In genomic region chr9:42759320-42759719, GRCh38 we compare ENCODE assay signal across 7 cellular contexts.
DNase-seq lines count a peak whose midpoint lies in the region; ATAC-seq and TF ChIP-seq lines count a peak whose summit lies in the region.
"Not testable (repeated sequence)": the region's sequence is repeated elsewhere in the genome, so short reads cannot be mapped to it uniquely, and the experiment has no call there.

No MANE protein-coding gene starts in this region.

- not testable (repeated sequence) for H3K79me2 ChIP-seq in HCT116 (ENCODE audit: insufficient read depth, low read length); OCI-LY3 (ENCODE audit: low read length)

- peak; percentile 9 for DNase-seq in Calu3
- peak; percentile 10 for DNase-seq in HCT116 (ENCODE audit: low read depth, low spot score)
- DNase-seq in NAMALWA (ENCODE audit: low spot score): peak; percentile 2
- DNase-seq in WTC11 (ENCODE audit: low spot score): peak; percentile 74
- peak; percentile 75 for DNase-seq in endodermal cell
- DNase-seq in memory B cell (ENCODE audit: low spot score in 2 of 2): not testable (repeated sequence)

- not testable (repeated sequence) for H3K27ac ChIP-seq in HCT116 (ENCODE audit: low read depth, low read length); OCI-LY3 (ENCODE audit: low read length); endodermal cell (ENCODE audit: low read depth, low read length)

- not testable (repeated sequence) for H3K27me3 Mint-ChIP-seq in Calu3 (ENCODE audit: unreplicated experiment); endodermal cell (ENCODE audit: insufficient read depth); memory B cell
- H3K27me3 Mint-ChIP-seq in WTC11 (ENCODE audit: low read depth): peaks cover 51% of the 10 kb centered on the region

- H4K20me1 ChIP-seq in HCT116 (ENCODE audit: insufficient read depth); OCI-LY3 (ENCODE audit: insufficient read depth, low read length): not testable (repeated sequence)

- POLR2A ChIA-PET in HCT116 (lab: Charles Lee); WTC11 (lab: Charles Lee): not testable (repeated sequence)

- not testable (repeated sequence) for H2AFZ ChIP-seq in HCT116 (ENCODE audit: low read depth, low read length, poor library complexity, severe bottlenecking); OCI-LY3 (ENCODE audit: low read depth, low read length)

- H3K4me2 ChIP-seq in HCT116 (ENCODE audit: low read length); OCI-LY3 (ENCODE audit: low read length): not testable (repeated sequence)

- not testable (repeated sequence) for H3K9me2 ChIP-seq in HCT116 (ENCODE audit: insufficient read depth)

- not testable (repeated sequence) for H3K4me1 Mint-ChIP-seq in Calu3 (ENCODE audit: low read depth, unreplicated experiment); WTC11; endodermal cell; memory B cell

- H3K4me3 ChIP-seq in HCT116 (replicated peaks in 1 of 2; ENCODE audit: low read depth in 1 of 2, low read length in 2 of 2); OCI-LY3 (ENCODE audit: low read length); endodermal cell (ENCODE audit: low read length): not testable (repeated sequence)

- not testable (repeated sequence) for TF ChIP-seq POLR2A in HCT116 (IDR thresholded peaks at IDR 0.05; ENCODE audit: borderline replicate concordance, extremely low read depth, insufficient read depth, insufficient read length)

- intact Hi-C loops in Calu3 (cut with micrococcal nuclease; ENCODE audit: unreplicated experiment); HCT116 (cut with micrococcal nuclease): not testable (repeated sequence)

- TF ChIP-seq RAD21 in HCT116 (IDR thresholded peaks at IDR 0.05; ENCODE audit: low read depth): peak; percentile 31

- ATAC-seq in HCT116 (peak; percentile 84), WTC11 (peak; percentile 91), memory B cell (ENCODE audit: low read depth) (peak; percentile 66)

- not testable (repeated sequence) for H3K9me3 Mint-ChIP-seq in Calu3 (ENCODE audit: low read depth, unreplicated experiment); memory B cell
- peaks cover 14% of the 10 kb centered on the region for H3K9me3 Mint-ChIP-seq in WTC11
- peaks cover 11% of the 10 kb centered on the region for H3K9me3 Mint-ChIP-seq in endodermal cell

- not testable (repeated sequence) for H3K4me3 Mint-ChIP-seq in Calu3 (ENCODE audit: low read depth, unreplicated experiment); WTC11; endodermal cell; memory B cell

- BruUV-seq in Calu3 (replicated peaks; lab: Mats Ljungman, UMichigan); HCT116 (replicated peaks; lab: Mats Ljungman, UMichigan): not testable (repeated sequence)

- not testable (repeated sequence) for H3K27me3 ChIP-seq in HCT116 (ENCODE audit: insufficient read depth, low read length); OCI-LY3 (ENCODE audit: low read depth, low read length); endodermal cell (ENCODE audit: control insufficient read depth, insufficient read depth, low read length, poor library complexity, severe bottlenecking)

- not testable (repeated sequence) for H3K27ac Mint-ChIP-seq in Calu3 (ENCODE audit: unreplicated experiment); WTC11; endodermal cell; memory B cell

- WGBS in endodermal cell (ENCODE audit: insufficient coverage in 1 of 2, insufficient read length in 1 of 2), 2 experiments: 57% methylated on average over 5 of the region's 5 CpGs; no CpG with 5 or more reads in 1 of the 2 experiments

- H3K9ac ChIP-seq in HCT116 (ENCODE audit: low read length); OCI-LY3 (ENCODE audit: low read length); endodermal cell (ENCODE audit: extremely low read depth, low read length, poor library complexity, severe bottlenecking): not testable (repeated sequence)

- H3K36me3 Mint-ChIP-seq in Calu3 (ENCODE audit: insufficient read depth, unreplicated experiment); endodermal cell (ENCODE audit: low read depth); memory B cell: not testable (repeated sequence)
- H3K36me3 Mint-ChIP-seq in WTC11: peaks cover 12% of the 10 kb centered on the region

- CTCF ChIA-PET in Calu3 (lab: Charles Lee); HCT116 (lab: Charles Lee): not testable (repeated sequence)
- CTCF ChIA-PET in WTC11 (lab: Charles Lee): interaction anchor here (0.5 to 1.2 kb wide), 2 partner anchors 93 to 279 kb away, joined by 3 to 4 read pairs; no protein-coding TSS in a partner anchor

- TF ChIP-seq CTCF in Calu3 (IDR thresholded peaks at IDR 0.05; ENCODE audit: unreplicated experiment); WTC11 (IDR thresholded peaks at IDR 0.05): not testable (repeated sequence)
- TF ChIP-seq CTCF in HCT116 (IDR thresholded peaks at IDR 0.05 in 2 of 3, conservative IDR thresholded peaks at IDR 0.05 in 1 of 3; ENCODE audit: borderline replicate concordance in 1 of 3, insufficient read depth in 1 of 3, low read depth in 2 of 3, low read length in 2 of 3): peak in 2 of 3 experiments; percentile 20 to 36; a peak in 2 of 6 replicates
- peak; percentile 36 for TF ChIP-seq CTCF in OCI-LY3 (IDR thresholded peaks at IDR 0.05; ENCODE audit: low read depth, low read length)
- TF ChIP-seq CTCF in endodermal cell (conservative IDR thresholded peaks at IDR 0.05): peak; percentile 59

- RAD21 ChIA-PET in HCT116 (lab: Charles Lee; ENCODE audit: low non-redundant PET in 1 of 2, low total read pairs in 2 of 2, uncharacterized antibody in 2 of 2, unreplicated experiment in 2 of 2): not testable (repeated sequence)

- not testable (repeated sequence) for H3K36me3 ChIP-seq in HCT116 (ENCODE audit: control insufficient read depth in 1 of 2, insufficient read depth in 2 of 2, low read length in 2 of 2); OCI-LY3 (replicated peaks; ENCODE audit: low read depth, low read length); endodermal cell (ENCODE audit: control insufficient read depth, insufficient read depth, low read length)

- not testable (repeated sequence) for H3K9me3 ChIP-seq in HCT116 (ENCODE audit: control insufficient read depth in 1 of 2, insufficient read depth in 1 of 2, low read depth in 1 of 2, low read length in 2 of 2); OCI-LY3 (ENCODE audit: insufficient read depth, low read length); endodermal cell (ENCODE audit: control insufficient read depth, low read length)

- not testable (repeated sequence) for H3K4me1 ChIP-seq in HCT116 (ENCODE audit: control insufficient read depth in 1 of 2, insufficient read depth in 2 of 2, low read length in 2 of 2); OCI-LY3 (ENCODE audit: low read length); endodermal cell (ENCODE audit: control insufficient read depth, insufficient read depth, low read length)
